Comparison of ENCODE assay signal across 8 cellular contexts in the genomic region with DNA sequence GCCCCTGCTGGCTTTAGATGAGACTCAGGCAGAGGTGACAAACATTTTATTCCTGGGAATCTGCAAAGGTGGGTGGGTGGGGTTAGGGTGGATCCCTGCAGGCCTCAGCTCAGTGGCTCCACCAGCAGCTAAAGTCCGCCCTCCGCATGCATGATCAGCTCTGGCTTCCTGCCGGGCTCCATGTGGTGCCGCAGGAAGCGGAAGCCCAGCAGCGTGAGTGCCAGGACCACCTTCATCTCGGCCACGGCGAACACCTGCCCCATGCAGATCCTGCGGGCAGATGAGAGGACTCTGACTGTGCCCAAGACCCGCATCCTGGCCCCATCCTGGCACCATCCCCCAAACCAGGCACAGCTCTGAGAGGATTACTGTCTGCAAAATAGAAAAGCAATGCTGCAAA. TPM values are rescaled to one million over a fixed set of nuclear protein-coding genes. Genes with fewer than 3 reads are reported as not detected.
A peak's percentile ranks its signal among the peaks of the same experiment; 100 is the strongest.
DNase-seq lines count a peak whose midpoint lies in the region; ATAC-seq and TF ChIP-seq lines count a peak whose summit lies in the region.
"Had no signal": no experiment of that assay in that cellular context is flagged by ENCODE, and none has a peak within 500 bp of the region (broad histone marks: within the 10 kb centered on the region; RNA-seq: fewer than 3 reads in every experiment).

No MANE protein-coding gene starts in this region.

- H3K79me2 ChIP-seq in DOHH2 (ENCODE audit: control insufficient read depth, low read length): no peaks in the 10 kb centered on the region

- peak overlapping the region; percentile 50 for H3K4me2 ChIP-seq in DOHH2 (ENCODE audit: low read length)

- ATAC-seq in activated T-cell treated with anti-CD3 and anti-CD28 coated beads, Interleukin-2, amount 50 U/mL, for 4 hours: peak in 1 of 2 donors; percentile 54
- ATAC-seq in naive B cell (ENCODE audit: low read depth in 2 of 2): peak; percentile 42 to 75
- no peak for ATAC-seq in GM21529 (IDR thresholded peaks at IDR 0.05; ENCODE audit: unreplicated experiment)
- no peak for ATAC-seq in esophagus mucosa

- intact Hi-C loops in Caco-2 (cut with micrococcal nuclease; ENCODE audit: unreplicated experiment): no loop called here

- H3K9me3 Mint-ChIP-seq in activated T-cell treated with anti-CD3 and anti-CD28 coated beads, Interleukin-2, amount 50 U/mL, for 4 hours: no peaks in the 10 kb centered on the region
- H3K9me3 Mint-ChIP-seq in naive B cell: peaks cover 0 to 17% (median 12%) of the 10 kb centered on the region in 7 donors
- H3K9me3 Mint-ChIP-seq in Caco-2 (ENCODE audit: unreplicated experiment): no peaks in the 10 kb centered on the region

- peak; percentile 6 for DNase-seq in activated T-cell treated with anti-CD3 and anti-CD28 coated beads, Interleukin-2, amount 50 U/mL, for 4 hours
- DNase-seq in naive B cell (no peak), Caco-2 (no peak)

- H3K9me2 ChIP-seq in DOHH2 (replicated peaks; ENCODE audit: control insufficient read depth, low read length): no peaks in the 10 kb centered on the region

- H3K9me3 ChIP-seq in DOHH2 (ENCODE audit: control insufficient read depth, insufficient read depth, low read length) (no peaks in the 10 kb centered on the region), HEK293 (ENCODE audit: control insufficient read depth, insufficient read depth, low read depth, low read length) (no peaks in the 10 kb centered on the region), Caco-2 (no peaks in the 10 kb centered on the region)

- H3K27ac ChIP-seq in DOHH2 (ENCODE audit: low read depth, low read length) (no peak overlapping the region), HEK293 (ENCODE audit: extremely low read depth, low read depth, low read length) (no peak overlapping the region)

- no peaks in the 10 kb centered on the region for H3K36me3 Mint-ChIP-seq in activated T-cell treated with anti-CD3 and anti-CD28 coated beads, Interleukin-2, amount 50 U/mL, for 4 hours (ENCODE audit: insufficient read depth)
- H3K36me3 Mint-ChIP-seq in naive B cell: peaks cover 0 to 7% of the 10 kb centered on the region in 2 donors
- no peaks in the 10 kb centered on the region for H3K36me3 Mint-ChIP-seq in Caco-2 (ENCODE audit: insufficient read depth, unreplicated experiment)

- POLR2A ChIA-PET in HEK293 (lab: Yijun Ruan, JAX): no interaction called here
- POLR2A ChIA-PET in Caco-2 (lab: Charles Lee): no interaction called here

- BruUV-seq in Caco-2 (replicated peaks; lab: Mats Ljungman, UMichigan): no TSS peak

- H3K4me3 ChIP-seq in DOHH2 (ENCODE audit: low read length) (no peak overlapping the region), HEK293 (ENCODE audit: low read depth, low read length) (no peak overlapping the region), Caco-2 (ENCODE audit: low read depth, low read length) (no peak overlapping the region)

- H3K4me3 Mint-ChIP-seq in activated T-cell treated with anti-CD3 and anti-CD28 coated beads, Interleukin-2, amount 50 U/mL, for 4 hours: no peak overlapping the region
- H3K4me3 Mint-ChIP-seq in naive B cell: peak overlapping the region in 7 of 8 donors; percentile 29 to 82 (median 68)
- H3K4me3 Mint-ChIP-seq in Caco-2 (ENCODE audit: unreplicated experiment): no peak overlapping the region

- H3K4me1 Mint-ChIP-seq in activated T-cell treated with anti-CD3 and anti-CD28 coated beads, Interleukin-2, amount 50 U/mL, for 4 hours (ENCODE audit: low read depth): peaks cover 6% of the 10 kb centered on the region
- H3K4me1 Mint-ChIP-seq in naive B cell (peaks cover 0 to 40% (median 40%) of the 10 kb centered on the region in 3 donors), Caco-2 (ENCODE audit: low read depth, unreplicated experiment) (no peaks in the 10 kb centered on the region)

- H3K27me3 ChIP-seq in DOHH2 (ENCODE audit: control insufficient read depth, low read length) (no peaks in the 10 kb centered on the region), Caco-2 (replicated peaks; ENCODE audit: control insufficient read depth, insufficient read depth, low read length) (no peaks in the 10 kb centered on the region)

- CTCF ChIA-PET in HEK293 (lab: Yijun Ruan, JAX) (no interaction called here), Caco-2 (lab: Charles Lee) (no interaction called here)

- H3K27me3 Mint-ChIP-seq in activated T-cell treated with anti-CD3 and anti-CD28 coated beads, Interleukin-2, amount 50 U/mL, for 4 hours (ENCODE audit: low read depth): peaks cover 29% of the 10 kb centered on the region
- peaks cover 11 to 29% (median 15%) of the 10 kb centered on the region in 3 donors for H3K27me3 Mint-ChIP-seq in naive B cell
- H3K27me3 Mint-ChIP-seq in Caco-2 (ENCODE audit: insufficient read depth, unreplicated experiment): peaks cover 9% of the 10 kb centered on the region

- H3K36me3 ChIP-seq in DOHH2 (ENCODE audit: control insufficient read depth, low read length) (no peaks in the 10 kb centered on the region), HEK293 (ENCODE audit: control insufficient read depth in 2 of 2, insufficient read depth in 1 of 2, low read length in 2 of 2) (no peaks in the 10 kb centered on the region), Caco-2 (ENCODE audit: control insufficient read depth, insufficient read depth, low read length) (no peaks in the 10 kb centered on the region)

- H4K20me1 ChIP-seq in DOHH2 (ENCODE audit: control insufficient read depth, insufficient read depth, low read depth, low read length): no peaks in the 10 kb centered on the region

- TF ChIP-seq CTCF in DOHH2 (IDR thresholded peaks at IDR 0.05; ENCODE audit: low read depth, low read length, poor library complexity, severe bottlenecking): no peak
- no peak for TF ChIP-seq CTCF in HEK293 (tag by site-specific recombination; IDR thresholded peaks at IDR 0.05)
- TF ChIP-seq CTCF in Caco-2 (IDR thresholded peaks at IDR 0.05; ENCODE audit: insufficient read depth in 1 of 2, low read depth in 1 of 2, low read length in 1 of 2, severe bottlenecking in 1 of 2, unreplicated experiment in 1 of 2): no peak

- peaks cover 26% of the 10 kb centered on the region for H3K4me1 ChIP-seq in DOHH2 (ENCODE audit: control insufficient read depth, low read length)
- no peaks in the 10 kb centered on the region for H3K4me1 ChIP-seq in HEK293 (ENCODE audit: control insufficient read depth, insufficient read depth, low read length)
- H3K4me1 ChIP-seq in Caco-2: no peaks in the 10 kb centered on the region

- H3F3A ChIP-seq in DOHH2 (ENCODE audit: control insufficient read depth, insufficient read depth): no peaks in the 10 kb centered on the region

- peak overlapping the region in 1 of 6 donors; percentile 30 for H3K27ac Mint-ChIP-seq in naive B cell
- no peak overlapping the region for H3K27ac Mint-ChIP-seq in Caco-2 (ENCODE audit: unreplicated experiment)

TF ChIP-seq in HEK293, 187 proteins besides CTCF, POLR2A, EP300 and RAD21:
- peak; percentile 18; the same call in 1 of the 2 replicates for TF ChIP-seq ZIC2 (tag by site-specific recombination; IDR thresholded peaks at IDR 0.05)
- no peak for TF ChIP-seq SETDB1 (IDR thresholded peaks at IDR 0.05; ENCODE audit: insufficient read length, low read length)
TF ChIP-seq in HEK293: peak in this region for 1.

RNA-seq across cellular contexts. Expression of a gene that starts 26.3 kb away (rescaled TPM):
- total RNA-seq in activated T-cell treated with anti-CD3 and anti-CD28 coated beads, Interleukin-2, amount 50 U/mL, for 4 hours: not detected
- polyA plus RNA-seq in naive B cell (ENCODE audit: low read depth in 6 of 6): not detected
- total RNA-seq in Caco-2 (2022) (not detected in 2 replicates), esophagus mucosa (not detected)
- total RNA-seq: NCI-H460 had no signal

RNA-seq across cellular contexts. Expression of a gene that starts 56.1 kb away (rescaled TPM):
- total RNA-seq in activated T-cell treated with anti-CD3 and anti-CD28 coated beads, Interleukin-2, amount 50 U/mL, for 4 hours: under 1 TPM in 1 of 3 donors, not detected in 2; 0.05 TPM
- polyA plus RNA-seq in naive B cell (ENCODE audit: low read depth in 6 of 6): not detected
- total RNA-seq in Caco-2 (2022) (not detected in 2 replicates), esophagus mucosa (not detected)
- total RNA-seq: NCI-H460 had no signal

Comparison
In these comparisons a context has a peak if more than half of its experiments do, and no peak if none do; other contexts are left out.
1. ATAC-seq: peak in naive B cell (2 of 2); none in GM21529 (single experiment) and esophagus mucosa (single experiment).
2. H3K4me3 Mint-ChIP-seq: peak in naive B cell (7 of 8); none in activated T-cell treated with anti-CD3 and anti-CD28 coated beads, Interleukin-2, amount 50 U/mL, for 4 hours (single experiment) and Caco-2 (single experiment).